Comparison of ENCODE assay signal across 15 cellular contexts in the genomic region with DNA sequence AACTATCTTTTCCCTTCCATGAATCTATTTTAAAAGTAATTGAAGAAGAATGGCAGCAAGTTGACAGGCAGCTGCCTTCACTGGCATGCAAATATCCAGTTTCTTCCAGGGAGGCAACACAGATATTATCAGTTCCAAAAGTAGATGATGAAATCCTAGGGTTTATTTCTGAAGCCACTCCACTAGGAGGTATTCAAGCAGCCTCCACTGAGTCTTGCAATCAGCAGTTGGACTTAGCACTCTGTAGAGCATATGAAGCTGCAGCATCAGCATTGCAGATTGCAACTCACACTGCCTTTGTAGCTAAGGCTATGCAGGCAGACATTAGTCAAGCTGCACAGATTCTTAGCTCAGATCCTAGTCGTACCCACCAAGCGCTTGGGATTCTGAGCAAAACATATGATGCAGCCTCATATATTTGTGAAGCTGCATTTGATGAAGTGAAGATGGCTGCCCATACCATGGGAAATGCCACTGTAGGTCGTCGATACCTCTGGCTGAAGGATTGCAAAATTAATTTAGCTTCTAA. TPM values are rescaled to one million over a fixed set of nuclear protein-coding genes. Genes with fewer than 3 reads are reported as not detected.
DNase-seq lines count a peak whose midpoint lies in the region; ATAC-seq, FAIRE-seq and TF ChIP-seq lines count a peak whose summit lies in the region.
"Had no signal": no experiment of that assay in that cellular context is flagged by ENCODE, and none has a peak within 500 bp of the region (broad histone marks: within the 10 kb centered on the region; RNA-seq: fewer than 3 reads in every experiment).

No MANE protein-coding gene starts in this region.

- no peaks in the 10 kb centered on the region for H3K9me3 Mint-ChIP-seq in astrocyte (ENCODE audit: unreplicated experiment)
- H3K9me3 Mint-ChIP-seq in stimulated activated naive B cell treated with anti-CD40 and anti-IgM and Interleukin-4, amounts not matched to agents 10 μg/mL and 1 μg/mL and 100 μg/mL, for 72 hours: no peaks in the 10 kb centered on the region
- H3K9me3 Mint-ChIP-seq: CD14-positive monocyte, endodermal cell had no signal

- H3K9ac ChIP-seq in astrocyte (ENCODE audit: low read length): no peak overlapping the region
- H3K9ac ChIP-seq in liver (ENCODE audit: low read depth in 1 of 2, low read length in 2 of 2): no peak overlapping the region

- H3K36me3 Mint-ChIP-seq in astrocyte (ENCODE audit: low read depth, unreplicated experiment): no peaks in the 10 kb centered on the region
- peaks cover 16 to 28% of the 10 kb centered on the region in 2 donors for H3K36me3 Mint-ChIP-seq in stimulated activated naive B cell treated with anti-CD40 and anti-IgM and Interleukin-4, amounts not matched to agents 10 μg/mL and 1 μg/mL and 100 μg/mL, for 72 hours

- no peaks in the 10 kb centered on the region for H3K9me3 ChIP-seq in astrocyte (ENCODE audit: insufficient read depth, low read depth, low read length)
- H3K9me3 ChIP-seq in liver (ENCODE audit: control insufficient read depth in 4 of 4, low read length in 3 of 4): no peaks in the 10 kb centered on the region
- H3K9me3 ChIP-seq: mucosa of descending colon, pancreas had no signal

- H2AFZ ChIP-seq in astrocyte (ENCODE audit: low read depth, low read length): no peak overlapping the region

- H3K4me3 ChIP-seq in AG04449 (ENCODE audit: low read depth, low read length): no peak overlapping the region
- H3K4me3 ChIP-seq in astrocyte (ENCODE audit: insufficient read depth, low read depth, low read length): no peak overlapping the region
- H3K4me3 ChIP-seq in liver (ENCODE audit: low read depth in 1 of 3, low read length in 3 of 3): no peak overlapping the region
- H3K4me3 ChIP-seq: mucosa of descending colon, pancreas had no signal

- CTCF ChIA-PET in AG04449 (lab: Yijun Ruan, JAX): interaction anchor here (0.6 to 5.1 kb wide), 15 partner anchors 10 to 129 kb away, joined by 3 to 78 read pairs (median 10); a partner anchor contains a TSS

- H3K27ac ChIP-seq in astrocyte (ENCODE audit: low read depth, low read length) (no peak overlapping the region), liver (ENCODE audit: low read depth in 1 of 2, low read length in 2 of 2) (no peak overlapping the region)
- H3K27ac ChIP-seq: pancreas had no signal

- FAIRE-seq in astrocyte (lab: Jason Lieb, UNC): no peak
- FAIRE-seq: keratinocyte, pancreas had no signal

- TF ChIP-seq POLR2A in GM18505 (IDR thresholded peaks at IDR 0.05; ENCODE audit: borderline replicate concordance, extremely low read depth, insufficient read depth, insufficient read length): no peak

- TF ChIP-seq RAD21 in liver (IDR thresholded peaks at IDR 0.05): peak in 1 of 2 donors; percentile 52

- H3K27me3 ChIP-seq in astrocyte (ENCODE audit: insufficient read depth, low read length) (no peaks in the 10 kb centered on the region), liver (ENCODE audit: control insufficient read depth in 4 of 4, insufficient read depth in 4 of 4, low read length in 3 of 4) (no peaks in the 10 kb centered on the region)
- H3K27me3 ChIP-seq: pancreas had no signal

- ATAC-seq in stimulated activated naive B cell treated with anti-CD40 and anti-IgM and Interleukin-4, amounts not matched to agents 10 μg/mL and 1 μg/mL and 100 μg/mL, for 72 hours (replicated peaks): no peak
- ATAC-seq in GM18505 (IDR thresholded peaks at IDR 0.05; ENCODE audit: unreplicated experiment): no peak
- ATAC-seq: mucosa of descending colon had no signal

- TF ChIP-seq CTCF in AG04449 (IDR thresholded peaks at IDR 0.05; ENCODE audit: insufficient read depth, low read length, missing control alignments) (no peak), astrocyte (IDR thresholded peaks at IDR 0.05; ENCODE audit: insufficient read depth, low read depth, low read length) (no peak), liver (IDR thresholded peaks at IDR 0.05; ENCODE audit: low read depth, low read length, missing input control) (no peak)

- no peaks in the 10 kb centered on the region for H3K27me3 Mint-ChIP-seq in astrocyte (ENCODE audit: low read depth, unreplicated experiment)
- no peaks in the 10 kb centered on the region for H3K27me3 Mint-ChIP-seq in stimulated activated naive B cell treated with anti-CD40 and anti-IgM and Interleukin-4, amounts not matched to agents 10 μg/mL and 1 μg/mL and 100 μg/mL, for 72 hours

- POLR2A ChIA-PET in AG04449 (lab: Yijun Ruan, JAX): no interaction called here

- no peak overlapping the region for H3K4me2 ChIP-seq in astrocyte (ENCODE audit: low read length)

- H3K4me1 Mint-ChIP-seq in astrocyte (ENCODE audit: low read depth, unreplicated experiment): peaks cover 6% of the 10 kb centered on the region
- H3K4me1 Mint-ChIP-seq in stimulated activated naive B cell treated with anti-CD40 and anti-IgM and Interleukin-4, amounts not matched to agents 10 μg/mL and 1 μg/mL and 100 μg/mL, for 72 hours: peaks cover 0 to 1% of the 10 kb centered on the region in 2 donors
- H3K4me1 Mint-ChIP-seq: CD14-positive monocyte, endodermal cell had no signal

- DNase-seq in AG04449 (ENCODE audit: low read depth, low spot score): peak; percentile 24
- DNase-seq in GM03348 (ENCODE audit: low spot score): peak; percentile 44
- DNase-seq in astrocyte (ENCODE audit: low read depth): no peak
- no peak for DNase-seq in COLO668 (lab: John Stamatoyannopoulos, UW; ENCODE audit: unreplicated experiment)
- DNase-seq in stimulated activated naive B cell treated with anti-CD40 and anti-IgM and Interleukin-4, amounts not matched to agents 10 μg/mL and 1 μg/mL and 100 μg/mL, for 72 hours: no peak
- DNase-seq in Kasumi-1 (lab: John Stamatoyannopoulos, UW): no peak
- DNase-seq: activated naive CD4-positive, alpha-beta T cell; endodermal cell; mucosa of descending colon; MV-4-11; pancreas had no signal

- H4K20me1 ChIP-seq in astrocyte (ENCODE audit: insufficient read depth, low read length): no peaks in the 10 kb centered on the region

- H3K4me1 ChIP-seq in astrocyte (ENCODE audit: insufficient read depth, low read length) (no peaks in the 10 kb centered on the region), liver (ENCODE audit: control insufficient read depth in 4 of 4, insufficient read depth in 4 of 4, low read length in 3 of 4) (peaks cover 6 to 41% (median 25%) of the 10 kb centered on the region in 4 donors)
- H3K4me1 ChIP-seq: pancreas had no signal

- 81% methylated on average over 4 of the region's 4 CpGs for WGBS in liver

- H3K4me3 Mint-ChIP-seq in astrocyte (ENCODE audit: unreplicated experiment): no peak overlapping the region
- H3K4me3 Mint-ChIP-seq in stimulated activated naive B cell treated with anti-CD40 and anti-IgM and Interleukin-4, amounts not matched to agents 10 μg/mL and 1 μg/mL and 100 μg/mL, for 72 hours: no peak overlapping the region
- H3K4me3 Mint-ChIP-seq: CD14-positive monocyte, endodermal cell had no signal

- H3K36me3 ChIP-seq in astrocyte (ENCODE audit: insufficient read depth, low read length): peaks cover 20% of the 10 kb centered on the region
- peaks cover 4 to 16% (median 8%) of the 10 kb centered on the region in 4 donors for H3K36me3 ChIP-seq in liver (ENCODE audit: control insufficient read depth in 4 of 4, insufficient read depth in 3 of 4, low read depth in 1 of 4, low read length in 3 of 4)

- H3K79me2 ChIP-seq in astrocyte (ENCODE audit: insufficient read depth, low read length): peaks cover 48% of the 10 kb centered on the region

- peak overlapping the region; percentile 13 for H3K27ac Mint-ChIP-seq in astrocyte (ENCODE audit: unreplicated experiment)
- H3K27ac Mint-ChIP-seq in stimulated activated naive B cell treated with anti-CD40 and anti-IgM and Interleukin-4, amounts not matched to agents 10 μg/mL and 1 μg/mL and 100 μg/mL, for 72 hours: no peak overlapping the region
- H3K27ac Mint-ChIP-seq: endodermal cell had no signal

TF ChIP-seq in liver, 16 proteins besides CTCF, POLR2A, EP300 and RAD21:
- TF ChIP-seq NR2F2 (IDR thresholded peaks at IDR 0.05) (no peak), FOXA1 (IDR thresholded peaks at IDR 0.05) (no peak), JUND (IDR thresholded peaks at IDR 0.05) (peak in 1 of 2 donors; percentile 18), HNF4A (conservative IDR thresholded peaks at IDR 0.05) (peak; percentile 75 to 92), EGR1 (IDR thresholded peaks at IDR 0.05; ENCODE audit: low read depth in 2 of 2) (no peak), GABPA (IDR thresholded peaks at IDR 0.05 in 1 of 2, conservative IDR thresholded peaks at IDR 0.05 in 1 of 2) (no peak), TAF1 (conservative IDR thresholded peaks at IDR 0.05) (no peak), HNF4G (IDR thresholded peaks at IDR 0.05) (peak; percentile 80), YY1 (IDR thresholded peaks at IDR 0.05) (no peak), FOXA2 (IDR thresholded peaks at IDR 0.05) (no peak), RXRA (IDR thresholded peaks at IDR 0.05) (peak; percentile 12 to 62), SP1 (IDR thresholded peaks at IDR 0.05) (peak; percentile 71)
- TF ChIP-seq, protein P1, sequence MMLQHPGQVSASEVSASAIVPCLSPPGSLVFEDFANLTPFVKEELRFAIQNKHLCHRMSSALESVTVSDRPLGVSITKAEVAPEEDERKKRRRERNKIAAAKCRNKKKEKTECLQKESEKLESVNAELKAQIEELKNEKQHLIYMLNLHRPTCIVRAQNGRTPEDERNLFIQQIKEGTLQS (IDR thresholded peaks at IDR 0.05): peak; percentile 59
- TF ChIP-seq, protein P2, sequence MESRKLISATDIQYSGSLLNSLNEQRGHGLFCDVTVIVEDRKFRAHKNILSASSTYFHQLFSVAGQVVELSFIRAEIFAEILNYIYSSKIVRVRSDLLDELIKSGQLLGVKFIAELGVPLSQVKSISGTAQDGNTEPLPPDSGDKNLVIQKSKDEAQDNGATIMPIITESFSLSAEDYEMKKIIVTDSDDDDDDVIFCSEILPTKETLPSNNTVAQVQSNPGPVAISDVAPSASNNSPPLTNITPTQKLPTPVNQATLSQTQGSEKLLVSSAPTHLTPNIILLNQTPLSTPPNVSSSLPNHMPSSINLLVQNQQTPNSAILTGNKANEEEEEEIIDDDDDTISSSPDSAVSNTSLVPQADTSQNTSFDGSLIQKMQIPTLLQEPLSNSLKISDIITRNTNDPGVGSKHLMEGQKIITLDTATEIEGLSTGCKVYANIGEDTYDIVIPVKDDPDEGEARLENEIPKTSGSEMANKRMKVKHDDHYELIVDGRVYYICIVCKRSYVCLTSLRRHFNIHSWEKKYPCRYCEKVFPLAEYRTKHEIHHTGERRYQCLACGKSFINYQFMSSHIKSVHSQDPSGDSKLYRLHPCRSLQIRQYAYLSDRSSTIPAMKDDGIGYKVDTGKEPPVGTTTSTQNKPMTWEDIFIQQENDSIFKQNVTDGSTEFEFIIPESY (IDR thresholded peaks at IDR 0.05): no peak

RNA-seq across cellular contexts. Expression of a gene that starts 18.4 kb away (rescaled TPM):
- 29.7 and 39.2 TPM in 2 replicates for total RNA-seq in astrocyte
- total RNA-seq in liver: 100 to 1,000 TPM in 1 of 2 donors, 10 to 100 TPM in 1; 74.7 to 175 TPM
- 10 to 100 TPM; 10.9 to 13.1 TPM for polyA plus RNA-seq in liver

RNA-seq across cellular contexts. Expression of a gene that starts 59.7 kb away (rescaled TPM):
- total RNA-seq in astrocyte: 653 and 660 TPM in 2 replicates
- 100 to 1,000 TPM; 223 to 400 TPM for total RNA-seq in liver
- polyA plus RNA-seq in liver: 100 to 1,000 TPM; 285 to 300 TPM

Comparison
In these comparisons a context has a peak if more than half of its experiments do, and no peak if none do; other contexts are left out.
1. DNase-seq: peak in AG04449 (single experiment) and GM03348 (single experiment); none in astrocyte (single experiment), COLO668 (single experiment), stimulated activated naive B cell treated with anti-CD40 and anti-IgM and Interleukin-4, amounts not matched to agents 10 μg/mL and 1 μg/mL and 100 μg/mL, for 72 hours (single experiment) and Kasumi-1 (0 of 2).